9 cellular contexts compared by ENCODE assay signal in genomic region chr19:35002037-35002535, GRCh38. TPM values are rescaled to one million over a fixed set of nuclear protein-coding genes. Genes with fewer than 3 reads are reported as not detected.
A peak's percentile ranks its signal among the peaks of the same experiment; 100 is the strongest.
DNase-seq lines count a peak whose midpoint lies in the region; ATAC-seq, FAIRE-seq and TF ChIP-seq lines count a peak whose summit lies in the region.
"Had no signal": no experiment of that assay in that cellular context is flagged by ENCODE, and none has a peak within 500 bp of the region (broad histone marks: within the 10 kb centered on the region; RNA-seq: fewer than 3 reads in every experiment).

No MANE protein-coding gene starts in this region.

- H3K9me3 ChIP-seq in kidney (ENCODE audit: control insufficient read depth in 1 of 2, low read length in 2 of 2) (no peaks in the 10 kb centered on the region), tibial nerve (no peaks in the 10 kb centered on the region)

- no peaks in the 10 kb centered on the region for H3K27me3 Mint-ChIP-seq in activated T-cell treated with anti-CD3 and anti-CD28 coated beads, Interleukin-2, amount 50 U/mL, for 72 hours (ENCODE audit: low read depth)
- H3K27me3 Mint-ChIP-seq in activated CD4-positive, alpha-beta memory T cell treated with anti-CD3 and anti-CD28 coated beads, Interleukin-2, amount 10 ng/mL, durations not matched to agents 7 days and 5 days = no peaks in the 10 kb centered on the region

- POLR2A ChIA-PET in activated CD4-positive, alpha-beta memory T cell treated with anti-CD3 and anti-CD28 coated beads, Interleukin-2, amount 10 ng/mL, durations not matched to agents 7 days and 5 days (lab: Charles Lee) = interaction anchor here (1.7 to 4.5 kb wide), 3 partner anchors 8 to 39 kb away, joined by 4 to 53 read pairs (median 15); partner anchors contain the start of gene ZNF792

- H3K4me3 Mint-ChIP-seq in activated T-cell treated with anti-CD3 and anti-CD28 coated beads, Interleukin-2, amount 50 U/mL, for 72 hours = peak overlapping the region; percentile 87 to 94
- peak overlapping the region; percentile 88 for H3K4me3 Mint-ChIP-seq in activated CD4-positive, alpha-beta memory T cell treated with anti-CD3 and anti-CD28 coated beads, Interleukin-2, amount 10 ng/mL, durations not matched to agents 7 days and 5 days

- H3K27ac Mint-ChIP-seq in activated T-cell treated with anti-CD3 and anti-CD28 coated beads, Interleukin-2, amount 50 U/mL, for 72 hours = peak overlapping the region; percentile 85
- peak overlapping the region; percentile 93 for H3K27ac Mint-ChIP-seq in activated CD4-positive, alpha-beta memory T cell treated with anti-CD3 and anti-CD28 coated beads, Interleukin-2, amount 10 ng/mL, durations not matched to agents 7 days and 5 days

- H3K9me3 Mint-ChIP-seq in activated T-cell treated with anti-CD3 and anti-CD28 coated beads, Interleukin-2, amount 50 U/mL, for 72 hours = no peaks in the 10 kb centered on the region
- H3K9me3 Mint-ChIP-seq in activated CD4-positive, alpha-beta memory T cell treated with anti-CD3 and anti-CD28 coated beads, Interleukin-2, amount 10 ng/mL, durations not matched to agents 7 days and 5 days = no peaks in the 10 kb centered on the region

- H3K4me3 ChIP-seq in kidney (ENCODE audit: low read length in 2 of 2) (no peak overlapping the region), tibial nerve (peak overlapping the region in 1 of 4 donors; percentile 99)

- no peak overlapping the region for H3K27ac ChIP-seq in kidney (ENCODE audit: low read depth in 2 of 2, low read length in 2 of 2)
- peak overlapping the region in 3 of 4 donors; percentile 98 to 100 (median 99) for H3K27ac ChIP-seq in tibial nerve

- H3K36me3 Mint-ChIP-seq in activated T-cell treated with anti-CD3 and anti-CD28 coated beads, Interleukin-2, amount 50 U/mL, for 72 hours (ENCODE audit: insufficient read depth in 2 of 2) = peaks cover 26 to 39% of the 10 kb centered on the region in 2 donors
- peaks cover 40% of the 10 kb centered on the region for H3K36me3 Mint-ChIP-seq in activated CD4-positive, alpha-beta memory T cell treated with anti-CD3 and anti-CD28 coated beads, Interleukin-2, amount 10 ng/mL, durations not matched to agents 7 days and 5 days (ENCODE audit: low read depth)

- intact Hi-C loops in kidney (cut with DNase I) = no loop called here

- no peak overlapping the region for H3K9ac ChIP-seq in kidney (ENCODE audit: low read length in 2 of 2)

- H3K4me1 ChIP-seq in kidney (ENCODE audit: control insufficient read depth in 1 of 2, insufficient read depth in 1 of 2, low read depth in 1 of 2, low read length in 2 of 2) = peaks cover 5 to 31% of the 10 kb centered on the region in 2 donors
- H3K4me1 ChIP-seq in tibial nerve = peaks cover 0 to 86% (median 22%) of the 10 kb centered on the region in 4 donors

- peaks cover 0 to 2% of the 10 kb centered on the region in 2 donors for H3K36me3 ChIP-seq in kidney (ENCODE audit: control insufficient read depth in 1 of 2, insufficient read depth in 2 of 2, low read length in 2 of 2)
- H3K36me3 ChIP-seq in tibial nerve = peaks cover 0 to 22% (median 0%) of the 10 kb centered on the region in 3 donors

- CTCF ChIA-PET in activated CD4-positive, alpha-beta memory T cell treated with anti-CD3 and anti-CD28 coated beads, Interleukin-2, amount 10 ng/mL, durations not matched to agents 7 days and 5 days (lab: Charles Lee) = interaction anchor here (1.1 to 2.3 kb wide), 5 partner anchors 10 to 133 kb away, joined by 4 to 20 read pairs (median 5); partner anchors contain the start of gene LGI4

- ATAC-seq in activated T-cell treated with anti-CD3 and anti-CD28 coated beads, Interleukin-2, amount 50 U/mL, for 72 hours (replicated peaks in 1 of 2) = no peak

- peaks cover 76% of the 10 kb centered on the region for H3K4me1 Mint-ChIP-seq in activated T-cell treated with anti-CD3 and anti-CD28 coated beads, Interleukin-2, amount 50 U/mL, for 72 hours (ENCODE audit: low read depth)
- H3K4me1 Mint-ChIP-seq in activated CD4-positive, alpha-beta memory T cell treated with anti-CD3 and anti-CD28 coated beads, Interleukin-2, amount 10 ng/mL, durations not matched to agents 7 days and 5 days = peaks cover 67% of the 10 kb centered on the region

- WGBS in tibial nerve, 2 donors = 82 to 85% methylated on average over 11 of the region's 11 CpGs

- no peak for TF ChIP-seq EP300 in tibial nerve (IDR thresholded peaks at IDR 0.05)

- TF ChIP-seq POLR2A in tibial nerve (IDR thresholded peaks at IDR 0.05) = no peak

- TF ChIP-seq CTCF in kidney (IDR thresholded peaks at IDR 0.05; ENCODE audit: borderline replicate concordance, extremely low read depth, insufficient read depth) (no peak), tibial nerve (IDR thresholded peaks at IDR 0.05) (no peak)

- no peak for FAIRE-seq in kidney (lab: Jason Lieb, UNC)

- DNase-seq in activated T-cell treated with anti-CD3 and anti-CD28 coated beads, Interleukin-2, amount 50 U/mL, for 72 hours = no peak
- no peak for DNase-seq in activated T-cell treated with anti-CD3 and anti-CD28 coated beads, Interleukin-2, amount 50 U/mL, for 1 hour
- DNase-seq in activated CD4-positive, alpha-beta memory T cell treated with anti-CD3 and anti-CD28 coated beads, Interleukin-2, amount 10 ng/mL, durations not matched to agents 7 days and 5 days = no peak
- DNase-seq in kidney (peak; percentile 37), tibial nerve (ENCODE audit: low spot score in 2 of 2) (no peak), NCI-H1417 treated with DMSO at 0.1 percent for 48 hours (lab: John Stamatoyannopoulos, UW) (no peak), cerebellar cortex (ENCODE audit: low spot score) (no peak)
- DNase-seq in stimulated activated naive CD4-positive, alpha-beta T cell (lab: John Stamatoyannopoulos, UW) = no peak
- DNase-seq: NCI-H1436 had no signal

- no peaks in the 10 kb centered on the region for H3K27me3 ChIP-seq in tibial nerve

RNA-seq across cellular contexts. Expression of gene GRAMD1A, which starts 2.0 kb away (rescaled TPM):
- total RNA-seq in activated T-cell treated with anti-CD3 and anti-CD28 coated beads, Interleukin-2, amount 50 U/mL, for 72 hours = 100 to 1,000 TPM; 233 to 236 TPM
- total RNA-seq in activated CD4-positive, alpha-beta memory T cell treated with anti-CD3 and anti-CD28 coated beads, Interleukin-2, amount 10 ng/mL, durations not matched to agents 7 days and 5 days = 100 to 1,000 TPM in 1 of 2 experiments, 10 to 100 TPM in 1; 98.2 to 106 TPM
- 87.3 TPM for total RNA-seq in kidney
- polyA plus RNA-seq in kidney (ENCODE audit: insufficient read depth, low read depth, low replicate concordance) = 29.8 TPM
- 100 to 1,000 TPM in 1 of 4 donors, 10 to 100 TPM in 3; 53.1 to 108 (median 61.6) TPM for total RNA-seq in tibial nerve

RNA-seq across cellular contexts. Expression of gene SCN1B, which starts 28.2 kb away (rescaled TPM):
- total RNA-seq in activated T-cell treated with anti-CD3 and anti-CD28 coated beads, Interleukin-2, amount 50 U/mL, for 72 hours = 1 to 10 TPM; 2.7 to 4.7 TPM
- total RNA-seq in activated CD4-positive, alpha-beta memory T cell treated with anti-CD3 and anti-CD28 coated beads, Interleukin-2, amount 10 ng/mL, durations not matched to agents 7 days and 5 days = under 1 TPM; 0.43 to 0.50 TPM
- total RNA-seq in kidney = 24.1 TPM
- polyA plus RNA-seq in kidney (ENCODE audit: insufficient read depth, low read depth, low replicate concordance) = 9.6 TPM
- total RNA-seq in tibial nerve = 10 to 100 TPM; 12.8 to 26.7 (median 13.4) TPM

RNA-seq across cellular contexts. Expression of gene ZNF792, which starts 38.1 kb away (rescaled TPM):
- 1 to 10 TPM; 8.3 to 9.1 TPM for total RNA-seq in activated T-cell treated with anti-CD3 and anti-CD28 coated beads, Interleukin-2, amount 50 U/mL, for 72 hours
- total RNA-seq in activated CD4-positive, alpha-beta memory T cell treated with anti-CD3 and anti-CD28 coated beads, Interleukin-2, amount 10 ng/mL, durations not matched to agents 7 days and 5 days = 10 to 100 TPM; 18.3 to 18.9 TPM
- total RNA-seq in kidney (9.1 TPM), tibial nerve (1 to 10 TPM; 2.3 to 7.1 (median 5.5) TPM)
- 2.0 TPM for polyA plus RNA-seq in kidney (ENCODE audit: insufficient read depth, low read depth, low replicate concordance)

RNA-seq across cellular contexts. Expression of gene HPN, which starts 39.4 kb away (rescaled TPM):
- under 1 TPM; 0.19 to 0.30 TPM for total RNA-seq in activated T-cell treated with anti-CD3 and anti-CD28 coated beads, Interleukin-2, amount 50 U/mL, for 72 hours
- not detected for total RNA-seq in activated CD4-positive, alpha-beta memory T cell treated with anti-CD3 and anti-CD28 coated beads, Interleukin-2, amount 10 ng/mL, durations not matched to agents 7 days and 5 days
- total RNA-seq in kidney = 134 TPM
- 331 TPM for polyA plus RNA-seq in kidney (ENCODE audit: insufficient read depth, low read depth, low replicate concordance)
- total RNA-seq in tibial nerve = 1 to 10 TPM in 3 of 4 donors, not detected in 1; 1.3 to 3.5 (median 1.8) TPM

Comparison
In these comparisons a context has a peak if more than half of its experiments do, and no peak if none do; other contexts are left out.
1. H3K27ac ChIP-seq: peak in tibial nerve (3 of 4); none in kidney (0 of 2).